ENCODE assay signal across 11 cellular contexts in the genomic region with DNA sequence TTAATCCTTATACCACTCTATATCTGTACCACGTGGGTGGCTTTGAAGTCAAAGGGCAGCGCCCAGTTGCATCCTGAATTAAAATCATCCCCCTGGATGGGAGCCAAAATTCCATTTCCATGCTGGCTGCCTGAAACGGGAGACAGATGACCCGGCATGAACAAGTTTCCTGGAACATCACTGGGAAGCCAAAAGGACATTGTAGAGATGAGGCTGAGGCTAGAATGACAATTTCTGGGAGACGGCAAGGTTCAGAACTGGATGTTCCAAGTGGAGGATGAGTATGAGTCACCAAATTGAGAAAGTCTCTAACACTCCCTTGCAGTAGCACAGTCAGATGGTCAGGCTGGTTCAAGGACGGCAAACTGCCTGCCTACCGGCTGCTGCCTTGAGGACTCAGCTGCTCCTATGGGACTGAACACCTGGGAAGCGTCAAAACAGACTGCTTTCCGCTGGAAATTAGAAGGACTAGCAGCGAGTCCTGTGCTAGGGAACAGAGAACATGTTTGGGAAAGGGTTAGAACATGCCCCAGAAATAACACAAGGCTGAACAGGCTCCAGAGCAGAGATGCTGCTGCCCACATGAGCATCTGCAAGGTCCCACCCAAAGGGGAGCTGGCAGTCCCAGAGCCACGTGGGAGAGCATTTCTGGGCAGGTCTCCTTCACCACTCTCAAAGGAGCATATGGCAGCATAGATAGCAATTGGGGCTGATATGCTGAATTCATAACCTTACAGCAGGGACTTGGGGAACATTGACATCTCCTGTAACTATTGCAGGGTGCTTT. TPM values are rescaled to one million over a fixed set of nuclear protein-coding genes. Genes with fewer than 3 reads are reported as not detected.
DNase-seq lines count a peak whose midpoint lies in the region; ATAC-seq and TF ChIP-seq lines count a peak whose summit lies in the region.
"Had no signal": no experiment of that assay in that cellular context is flagged by ENCODE, and none has a peak within 500 bp of the region (broad histone marks: within the 10 kb centered on the region; RNA-seq: fewer than 3 reads in every experiment).

No MANE protein-coding gene starts in this region.

- no peaks in the 10 kb centered on the region for H3K36me3 ChIP-seq in osteoblast (ENCODE audit: insufficient read depth, low read length)
- H3K36me3 ChIP-seq: tibial artery had no signal

- ATAC-seq in HG03039 (IDR thresholded peaks at IDR 0.05; ENCODE audit: unreplicated experiment) = no peak

- no peaks in the 10 kb centered on the region for H3K79me2 ChIP-seq in osteoblast (ENCODE audit: insufficient read depth, low read length)

- CTCF ChIA-PET in RWPE1 (lab: Yijun Ruan, JAX) = interaction anchor here (0.6 to 1.1 kb wide), 2 partner anchors 29 to 66 kb away, joined by 3 to 4 read pairs; no protein-coding TSS in a partner anchor

- no peaks in the 10 kb centered on the region for H3K9me3 ChIP-seq in osteoblast (ENCODE audit: low read depth, low read length)
- H3K9me3 ChIP-seq: tibial artery had no signal

- no peak for TF ChIP-seq CTCF in RWPE1 (conservative IDR thresholded peaks at IDR 0.05; ENCODE audit: low read depth)
- TF ChIP-seq CTCF in foreskin fibroblast (IDR thresholded peaks at IDR 0.05; ENCODE audit: low read depth, low read length) = no peak
- TF ChIP-seq CTCF in osteoblast (IDR thresholded peaks at IDR 0.05; ENCODE audit: extremely low read depth, low read depth, low read length) = no peak

- H3K4me1 ChIP-seq in osteoblast (ENCODE audit: insufficient read depth, low read length) = no peaks in the 10 kb centered on the region

- H4K20me1 ChIP-seq in osteoblast (ENCODE audit: insufficient read depth, low read length) = no peaks in the 10 kb centered on the region

- H2AFZ ChIP-seq in osteoblast (ENCODE audit: low read length) = no peak overlapping the region

- POLR2A ChIA-PET in RWPE1 (lab: Yijun Ruan, JAX; ENCODE audit: low non-redundant PET) = no interaction called here

- H3K27ac ChIP-seq in RWPE1 (peak overlapping the region; percentile 91), osteoblast (ENCODE audit: low read depth, low read length) (no peak overlapping the region)
- H3K27ac ChIP-seq: C4-2B had no signal

- H3K4me2 ChIP-seq in osteoblast (ENCODE audit: insufficient read depth, low read length) = no peak overlapping the region

- H3K4me3 ChIP-seq in foreskin fibroblast (ENCODE audit: low read depth in 1 of 2, low read length in 2 of 2) (no peak overlapping the region), osteoblast (ENCODE audit: insufficient read depth, low read length) (no peak overlapping the region)
- H3K4me3 ChIP-seq: tibial artery had no signal

- peaks cover 6% of the 10 kb centered on the region for H3K27me3 ChIP-seq in osteoblast (ENCODE audit: insufficient read depth, low read length)
- H3K27me3 ChIP-seq: tibial artery had no signal

- DNase-seq in AG08396 (ENCODE audit: low spot score) (peak; percentile 68), RWPE1 (ENCODE audit: low spot score) (peak; percentile 65), foreskin fibroblast (peak; percentile 79 to 86), osteoblast (ENCODE audit: insufficient read length, low spot score, missing footprints) (peak; percentile 92), CD1c-positive myeloid dendritic cell (ENCODE audit: extremely low spot score) (no peak), RKO (ENCODE audit: low spot score) (no peak)
- no peak for DNase-seq in effector CD8-positive, alpha-beta T cell (lab: John Stamatoyannopoulos, UW)
- DNase-seq: amniotic stem cell had no signal

RNA-seq across cellular contexts. Expression of gene YPEL5, which starts 32.0 kb away (rescaled TPM):
- 92.3 and 94.6 TPM in 2 replicates for total RNA-seq in osteoblast

RNA-seq across cellular contexts. Expression of gene LBH, which starts 52.5 kb away (rescaled TPM):
- 270 and 272 TPM in 2 replicates for total RNA-seq in osteoblast

Comparison
In these comparisons a context has a peak if more than half of its experiments do, and no peak if none do; other contexts are left out.
1. DNase-seq: peak in AG08396 (single experiment), RWPE1 (single experiment), foreskin fibroblast (2 of 2) and osteoblast (single experiment); none in effector CD8-positive, alpha-beta T cell (single experiment), CD1c-positive myeloid dendritic cell (single experiment) and RKO (single experiment).